ENCODE assay signal across 1 cellular context in genomic region chr11:44005076-44005800, GRCh38.
TF ChIP-seq lines count a peak whose summit lies in the region.

No MANE protein-coding gene starts in this region.

TF ChIP-seq in GM12878, 131 proteins besides CTCF, POLR2A, EP300 and RAD21:
- TF ChIP-seq BACH1 (IDR thresholded peaks at IDR 0.05; ENCODE audit: borderline replicate concordance) (no peak), TBL1XR1 (IDR thresholded peaks at IDR 0.05; ENCODE audit: low read depth, low read length) (no peak), CBX3 (IDR thresholded peaks at IDR 0.05; ENCODE audit: borderline replicate concordance, low read depth) (no peak), NR2C1 (IDR thresholded peaks at IDR 0.05) (no peak), NBN (IDR thresholded peaks at IDR 0.05) (no peak), EED (IDR thresholded peaks at IDR 0.05; ENCODE audit: low read depth) (no peak)
